In the genomic region with DNA sequence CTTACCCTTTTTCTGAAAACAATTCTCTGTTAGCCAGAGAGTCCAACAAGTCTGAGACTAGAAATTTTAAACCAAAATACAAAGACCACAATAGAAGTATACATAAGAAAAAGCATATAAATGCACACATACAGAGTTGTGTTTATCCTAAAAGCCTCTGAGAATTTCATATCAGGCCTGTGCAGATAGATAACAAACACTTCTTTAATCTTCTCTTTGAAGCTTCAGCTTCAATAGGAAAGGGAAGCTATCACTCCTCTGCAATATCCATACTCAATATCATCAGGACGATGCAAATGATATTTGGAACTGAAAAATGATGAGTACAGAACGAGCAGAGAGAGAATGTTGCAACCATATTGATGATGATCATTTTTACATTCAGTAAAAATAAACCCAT, we compare ENCODE assay signal across 13 cellular contexts.
A peak's percentile ranks its signal among the peaks of the same experiment; 100 is the strongest.
DNase-seq lines count a peak whose midpoint lies in the region; ATAC-seq and TF ChIP-seq lines count a peak whose summit lies in the region.
"Had no signal": no experiment of that assay in that cellular context is flagged by ENCODE, and none has a peak within 500 bp of the region (broad histone marks: within the 10 kb centered on the region; RNA-seq: fewer than 3 reads in every experiment).

No MANE protein-coding gene starts in this region.

- no TSS peak for BruUV-seq in PC-9 (replicated peaks; lab: Mats Ljungman, UMichigan)

- CTCF ChIA-PET in PC-9 (lab: Charles Lee): no interaction called here

- H3K27me3 ChIP-seq in PC-9 (ENCODE audit: insufficient read depth, low read depth): no peaks in the 10 kb centered on the region

- H3K36me3 Mint-ChIP-seq in natural killer cell: peaks cover 6% of the 10 kb centered on the region
- H3K36me3 Mint-ChIP-seq in natural killer cell treated with Interleukin-12 subunit alpha and Interleukin-12 subunit beta and Interleukin-15 and Interleukin-18, amount 100 ng/mL, for 72 hours: peaks cover 4% of the 10 kb centered on the region
- H3K36me3 Mint-ChIP-seq in T-helper 17 cell (ENCODE audit: low read depth): peaks cover 8% of the 10 kb centered on the region
- H3K36me3 Mint-ChIP-seq in effector memory CD8-positive, alpha-beta T cell (ENCODE audit: insufficient read depth): peaks cover 29% of the 10 kb centered on the region
- H3K36me3 Mint-ChIP-seq: CD14-positive monocyte had no signal

- no peak overlapping the region for H3K4me2 ChIP-seq in PC-9

- ATAC-seq in natural killer cell (no peak), T-helper 17 cell (no peak)
- ATAC-seq in natural killer cell treated with Interleukin-12 subunit alpha and Interleukin-12 subunit beta and Interleukin-15 and Interleukin-18, amount 100 ng/mL, for 72 hours: no peak
- ATAC-seq in effector memory CD8-positive, alpha-beta T cell (replicated peaks): no peak
- ATAC-seq: HepG2 had no signal

- H3K4me3 Mint-ChIP-seq in natural killer cell (no peak overlapping the region), T-helper 17 cell (no peak overlapping the region)
- H3K4me3 Mint-ChIP-seq in natural killer cell treated with Interleukin-12 subunit alpha and Interleukin-12 subunit beta and Interleukin-15 and Interleukin-18, amount 100 ng/mL, for 72 hours: no peak overlapping the region
- H3K4me3 Mint-ChIP-seq in effector memory CD8-positive, alpha-beta T cell: no peak overlapping the region
- H3K4me3 Mint-ChIP-seq: CD14-positive monocyte; CD8-positive, alpha-beta memory T cell had no signal

- no peaks in the 10 kb centered on the region for H3K4me1 ChIP-seq in PC-9 (replicated peaks; ENCODE audit: insufficient read depth)
- H3K4me1 ChIP-seq: Caco-2, HAP-1 had no signal

- no peaks in the 10 kb centered on the region for H3K9me2 ChIP-seq in PC-9 (ENCODE audit: insufficient read depth)

- no peak overlapping the region for H3K4me3 ChIP-seq in PC-9
- H3K4me3 ChIP-seq: HAP-1 had no signal

- intact Hi-C loops in natural killer cell (cut with micrococcal nuclease) (no loop called here), PC-9 (cut with micrococcal nuclease; ENCODE audit: unreplicated experiment) (no loop called here)

- H3K36me3 ChIP-seq in PC-9 (ENCODE audit: low read depth): no peaks in the 10 kb centered on the region
- H3K36me3 ChIP-seq: HAP-1 had no signal

- no peaks in the 10 kb centered on the region for H3K27me3 Mint-ChIP-seq in natural killer cell (ENCODE audit: low read depth in 2 of 2)
- no peaks in the 10 kb centered on the region for H3K27me3 Mint-ChIP-seq in natural killer cell treated with Interleukin-12 subunit alpha and Interleukin-12 subunit beta and Interleukin-15 and Interleukin-18, amount 100 ng/mL, for 72 hours
- H3K27me3 Mint-ChIP-seq in T-helper 17 cell: no peaks in the 10 kb centered on the region
- no peaks in the 10 kb centered on the region for H3K27me3 Mint-ChIP-seq in effector memory CD8-positive, alpha-beta T cell
- H3K27me3 Mint-ChIP-seq: CD8-positive, alpha-beta memory T cell had no signal

- H3K9me3 ChIP-seq in T-helper 17 cell (ENCODE audit: control insufficient read depth, low read length, poor library complexity, severe bottlenecking) (no peaks in the 10 kb centered on the region), PC-9 (ENCODE audit: insufficient read depth, low read depth) (no peaks in the 10 kb centered on the region)
- H3K9me3 ChIP-seq: Caco-2, HAP-1 had no signal

- no peaks in the 10 kb centered on the region for H3F3A ChIP-seq in PC-9 (ENCODE audit: insufficient read depth, low read depth)

- H3K79me2 ChIP-seq in PC-9 (ENCODE audit: low read depth): no peaks in the 10 kb centered on the region

- H3K27ac Mint-ChIP-seq in natural killer cell: peak overlapping the region; percentile 26 to 68
- peak overlapping the region in 1 of 2 donors; percentile 82 for H3K27ac Mint-ChIP-seq in natural killer cell treated with Interleukin-12 subunit alpha and Interleukin-12 subunit beta and Interleukin-15 and Interleukin-18, amount 100 ng/mL, for 72 hours
- peak overlapping the region; percentile 67 for H3K27ac Mint-ChIP-seq in T-helper 17 cell
- H3K27ac Mint-ChIP-seq in effector memory CD8-positive, alpha-beta T cell: peak overlapping the region; percentile 42 to 73
- H3K27ac Mint-ChIP-seq: CD14-positive monocyte had no signal

- no peak for DNase-seq in natural killer cell
- no peak for DNase-seq in natural killer cell treated with Interleukin-12 subunit alpha and Interleukin-12 subunit beta and Interleukin-15 and Interleukin-18, amount 100 ng/mL, for 72 hours (ENCODE audit: low spot score)
- DNase-seq in T-helper 17 cell: no peak
- DNase-seq in effector memory CD8-positive, alpha-beta T cell: no peak
- DNase-seq in PC-9: no peak
- no peak for DNase-seq in glomerular visceral epithelial cell (ENCODE audit: extremely low spot score)
- DNase-seq: Caco-2; CD8-positive, alpha-beta memory T cell; DND-41; GDM1 had no signal

- POLR2A ChIA-PET in PC-9 (lab: Charles Lee; ENCODE audit: unreplicated experiment): no interaction called here

- peaks cover 57 to 62% of the 10 kb centered on the region in 2 donors for H3K4me1 Mint-ChIP-seq in natural killer cell
- H3K4me1 Mint-ChIP-seq in natural killer cell treated with Interleukin-12 subunit alpha and Interleukin-12 subunit beta and Interleukin-15 and Interleukin-18, amount 100 ng/mL, for 72 hours (ENCODE audit: low read depth in 2 of 2): peaks cover 29 to 31% of the 10 kb centered on the region in 2 donors
- peaks cover 24% of the 10 kb centered on the region for H3K4me1 Mint-ChIP-seq in T-helper 17 cell
- H3K4me1 Mint-ChIP-seq in effector memory CD8-positive, alpha-beta T cell (ENCODE audit: low read depth in 2 of 2): peaks cover 25 to 40% of the 10 kb centered on the region in 2 donors
- H3K4me1 Mint-ChIP-seq: CD14-positive monocyte had no signal

- no peaks in the 10 kb centered on the region for H4K20me1 ChIP-seq in PC-9 (ENCODE audit: insufficient read depth)

- TF ChIP-seq CTCF in natural killer cell (IDR thresholded peaks at IDR 0.05) (no peak), PC-9 (conservative IDR thresholded peaks at IDR 0.05) (no peak)

- no peak overlapping the region for H2AFZ ChIP-seq in PC-9

- H3K9me3 Mint-ChIP-seq in natural killer cell: no peaks in the 10 kb centered on the region
- H3K9me3 Mint-ChIP-seq in natural killer cell treated with Interleukin-12 subunit alpha and Interleukin-12 subunit beta and Interleukin-15 and Interleukin-18, amount 100 ng/mL, for 72 hours: no peaks in the 10 kb centered on the region
- no peaks in the 10 kb centered on the region for H3K9me3 Mint-ChIP-seq in effector memory CD8-positive, alpha-beta T cell
- H3K9me3 Mint-ChIP-seq: CD14-positive monocyte; CD8-positive, alpha-beta memory T cell had no signal

- no peak overlapping the region for H3K27ac ChIP-seq in PC-9
